14 cellular contexts compared by ENCODE assay signal in genomic region chr12:113170457-113170856, GRCh38. TPM values are rescaled to one million over a fixed set of nuclear protein-coding genes. Genes with fewer than 3 reads are reported as not detected.
DNase-seq lines count a peak whose midpoint lies in the region; ATAC-seq and TF ChIP-seq lines count a peak whose summit lies in the region.
"Had no signal": no experiment of that assay in that cellular context is flagged by ENCODE, and none has a peak within 500 bp of the region (broad histone marks: within the 10 kb centered on the region; RNA-seq: fewer than 3 reads in every experiment).

No MANE protein-coding gene starts in this region.

- peaks cover 0 to 45% (median 18%) of the 10 kb centered on the region in 11 experiments; a peak in 11 of 22 replicates for H4K20me1 ChIP-seq in BLaER1 treated with 17β-estradiol and CSF1 and Interleukin-3, amounts not matched to agents 10 nM and 100 nM
- H4K20me1 ChIP-seq in OCI-LY1 (ENCODE audit: insufficient read depth, low read length) = no peaks in the 10 kb centered on the region

- H3K27me3 Mint-ChIP-seq in activated B cell treated with CpG ODN at 0.5 μM for 24 hours = no peaks in the 10 kb centered on the region
- H3K27me3 Mint-ChIP-seq in stimulated activated memory B cell treated with anti-CD40 and anti-IgM and Interleukin-4, amounts not matched to agents 10 μg/mL and 1 μg/mL and 100 μg/mL, for 72 hours = no peaks in the 10 kb centered on the region
- H3K27me3 Mint-ChIP-seq: B cell, IgD-negative memory B cell had no signal

- peak overlapping the region in 6 of 11 experiments; percentile 70 to 88 (median 85); a peak in 9 of 22 replicates for H3K4me2 ChIP-seq in BLaER1 treated with 17β-estradiol and CSF1 and Interleukin-3, amounts not matched to agents 10 nM and 100 nM
- peak overlapping the region; percentile 45; the same call in 1 of the 2 replicates for H3K4me2 ChIP-seq in OCI-LY1 (ENCODE audit: low read length)

- H3K27ac ChIP-seq in BLaER1 treated with 17β-estradiol and CSF1 and Interleukin-3, amounts not matched to agents 10 nM and 100 nM = peak overlapping the region in 9 of 11 experiments; percentile 9 to 92 (median 71); a peak in 16 of 22 replicates
- peak overlapping the region; percentile 98 for H3K27ac ChIP-seq in OCI-LY1 (ENCODE audit: low read depth, low read length, poor library complexity, severe bottlenecking)

- DNase-seq in activated B cell treated with CpG ODN at 0.5 μM for 24 hours = no peak
- DNase-seq in G401 (ENCODE audit: low spot score) = no peak
- no peak for DNase-seq in NCI-H748 treated with DMSO at 0.1 percent for 48 hours (lab: John Stamatoyannopoulos, UW)
- DNase-seq in NCI-H446 treated with DMSO at 0.1 percent for 48 hours (lab: John Stamatoyannopoulos, UW) = no peak
- DNase-seq: CD8-positive, alpha-beta T cell; COR-L47; DND-41 had no signal

- TF ChIP-seq CTCF in OCI-LY1 (IDR thresholded peaks at IDR 0.05; ENCODE audit: low read length) (no peak), activated B cell treated with CpG ODN at 0.5 μM for 24 hours (IDR thresholded peaks at IDR 0.05) (no peak)

- CTCF ChIA-PET in activated B cell treated with CpG ODN at 0.5 μM for 24 hours (lab: Charles Lee) = interaction anchor here (1.1 kb wide), 1 partner anchor 122 kb away, joined by 3 read pairs; no protein-coding TSS in a partner anchor

- no peaks in the 10 kb centered on the region for H3K9me3 ChIP-seq in BLaER1 treated with 17β-estradiol and CSF1 and Interleukin-3, amounts not matched to agents 10 nM and 100 nM (replicated peaks in 1 of 11)
- H3K9me3 ChIP-seq in OCI-LY1 (ENCODE audit: low read length) = no peaks in the 10 kb centered on the region

- no peak for ATAC-seq in activated B cell treated with CpG ODN at 0.5 μM for 24 hours (ENCODE audit: low read depth)
- no peak for ATAC-seq in stimulated activated memory B cell treated with anti-CD40 and anti-IgM and Interleukin-4, amounts not matched to agents 10 μg/mL and 1 μg/mL and 100 μg/mL, for 72 hours
- ATAC-seq: CD8-positive, alpha-beta T cell had no signal

- intact Hi-C loops in activated B cell treated with CpG ODN at 0.5 μM for 24 hours (cut with micrococcal nuclease) = no loop called here

- no peaks in the 10 kb centered on the region for H3K9me3 Mint-ChIP-seq in activated B cell treated with CpG ODN at 0.5 μM for 24 hours
- H3K9me3 Mint-ChIP-seq in stimulated activated memory B cell treated with anti-CD40 and anti-IgM and Interleukin-4, amounts not matched to agents 10 μg/mL and 1 μg/mL and 100 μg/mL, for 72 hours = no peaks in the 10 kb centered on the region
- H3K9me3 Mint-ChIP-seq: CD14-positive monocyte; CD8-positive, alpha-beta T cell; IgD-negative memory B cell had no signal

- H3K4me1 ChIP-seq in BLaER1 treated with 17β-estradiol and CSF1 and Interleukin-3, amounts not matched to agents 10 nM and 100 nM = peaks cover 46 to 86% (median 65%) of the 10 kb centered on the region in 10 experiments
- peaks cover 88% of the 10 kb centered on the region for H3K4me1 ChIP-seq in OCI-LY1 (ENCODE audit: insufficient read depth, low read length, severe bottlenecking)

- peaks cover 77 to 100% (median 93%) of the 10 kb centered on the region in 11 experiments for H3K36me3 ChIP-seq in BLaER1 treated with 17β-estradiol and CSF1 and Interleukin-3, amounts not matched to agents 10 nM and 100 nM
- peaks cover 91% of the 10 kb centered on the region for H3K36me3 ChIP-seq in OCI-LY1 (ENCODE audit: insufficient read depth, low read length)

- H3K79me2 ChIP-seq in OCI-LY1 (ENCODE audit: insufficient read depth, low read length) = no peaks in the 10 kb centered on the region

- no peaks in the 10 kb centered on the region for H3F3A ChIP-seq in OCI-LY1 (ENCODE audit: insufficient read depth, low read length)

- peak overlapping the region; percentile 32 for H3K27ac Mint-ChIP-seq in activated B cell treated with CpG ODN at 0.5 μM for 24 hours
- peak overlapping the region; percentile 66 for H3K27ac Mint-ChIP-seq in stimulated activated memory B cell treated with anti-CD40 and anti-IgM and Interleukin-4, amounts not matched to agents 10 μg/mL and 1 μg/mL and 100 μg/mL, for 72 hours
- H3K27ac Mint-ChIP-seq: CD8-positive, alpha-beta T cell; IgD-negative memory B cell had no signal

- no peak overlapping the region for H3K4me3 Mint-ChIP-seq in activated B cell treated with CpG ODN at 0.5 μM for 24 hours
- no peak overlapping the region for H3K4me3 Mint-ChIP-seq in stimulated activated memory B cell treated with anti-CD40 and anti-IgM and Interleukin-4, amounts not matched to agents 10 μg/mL and 1 μg/mL and 100 μg/mL, for 72 hours
- H3K4me3 Mint-ChIP-seq: CD14-positive monocyte; CD8-positive, alpha-beta T cell; IgD-negative memory B cell had no signal

- H3K9me2 ChIP-seq in OCI-LY1 (ENCODE audit: low read depth, low read length) = no peaks in the 10 kb centered on the region

- in situ Hi-C loops in G401 (cut with HindIII; ENCODE audit: low sequenced_read_pairs) = loop anchor here (25.0 kb wide), 1 partner anchor 108 kb away; the partner anchor contains the start of gene DTX1

- no peak overlapping the region for H2AFZ ChIP-seq in OCI-LY1 (ENCODE audit: low read length)

- no peak overlapping the region for H3K4me3 ChIP-seq in BLaER1 treated with 17β-estradiol and CSF1 and Interleukin-3, amounts not matched to agents 10 nM and 100 nM
- no peak overlapping the region for H3K4me3 ChIP-seq in OCI-LY1 (ENCODE audit: low read depth, low read length, poor library complexity, severe bottlenecking)

- POLR2A ChIA-PET in activated B cell treated with CpG ODN at 0.5 μM for 24 hours (lab: Charles Lee) = interaction anchor here (0.8 to 2.2 kb wide), 3 partner anchors 14 to 122 kb away, joined by 3 to 8 read pairs (median 4); partner anchors contain the start of gene RASAL1

- no peaks in the 10 kb centered on the region for H3K27me3 ChIP-seq in BLaER1 treated with 17β-estradiol and CSF1 and Interleukin-3, amounts not matched to agents 10 nM and 100 nM
- H3K27me3 ChIP-seq in OCI-LY1 (ENCODE audit: insufficient read depth, low read length) = no peaks in the 10 kb centered on the region

- H3K9ac ChIP-seq in BLaER1 treated with 17β-estradiol and CSF1 and Interleukin-3, amounts not matched to agents 10 nM and 100 nM = peak overlapping the region in 6 of 11 experiments; percentile 35 to 78 (median 62); a peak in 8 of 22 replicates
- H3K9ac ChIP-seq in OCI-LY1 (ENCODE audit: low read length) = peak overlapping the region; percentile 80

- peaks cover 32% of the 10 kb centered on the region for H3K4me1 Mint-ChIP-seq in activated B cell treated with CpG ODN at 0.5 μM for 24 hours
- H3K4me1 Mint-ChIP-seq in stimulated activated memory B cell treated with anti-CD40 and anti-IgM and Interleukin-4, amounts not matched to agents 10 μg/mL and 1 μg/mL and 100 μg/mL, for 72 hours = peaks cover 19% of the 10 kb centered on the region
- H3K4me1 Mint-ChIP-seq: CD14-positive monocyte had no signal

- H3K36me3 Mint-ChIP-seq in activated B cell treated with CpG ODN at 0.5 μM for 24 hours (ENCODE audit: low read depth) = peaks cover 85% of the 10 kb centered on the region
- H3K36me3 Mint-ChIP-seq in stimulated activated memory B cell treated with anti-CD40 and anti-IgM and Interleukin-4, amounts not matched to agents 10 μg/mL and 1 μg/mL and 100 μg/mL, for 72 hours = peaks cover 86% of the 10 kb centered on the region

RNA-seq across cellular contexts. Expression of gene DDX54, which starts 14.8 kb away (rescaled TPM):
- 115 TPM in 2 replicates for total RNA-seq in activated B cell treated with CpG ODN at 0.5 μM for 24 hours
- 63.1 and 130 TPM in 2 replicates for total RNA-seq in G401 (2014; rRNA removed; shearing (Covaris generic))

RNA-seq across cellular contexts. Expression of gene RITA1, which starts 15.1 kb away (rescaled TPM):
- 15.5 and 18.2 TPM in 2 replicates for total RNA-seq in activated B cell treated with CpG ODN at 0.5 μM for 24 hours
- total RNA-seq in G401 (2014; rRNA removed; shearing (Covaris generic)) = 63.7 and 69.2 TPM in 2 replicates

RNA-seq across cellular contexts. Expression of gene CFAP73, which starts 20.9 kb away (rescaled TPM):
- 0.88 and 1.1 TPM in 2 replicates for total RNA-seq in activated B cell treated with CpG ODN at 0.5 μM for 24 hours
- not detected in 2 replicates for total RNA-seq in G401 (2014; rRNA removed; shearing (Covaris generic))
- total RNA-seq: H4 had no signal

RNA-seq across cellular contexts. Expression of gene RASAL1, which starts 34.9 kb away (rescaled TPM):
- 4.9 and 7.1 TPM in 2 replicates for total RNA-seq in activated B cell treated with CpG ODN at 0.5 μM for 24 hours
- 3.1 and 3.3 TPM in 2 replicates for total RNA-seq in G401 (2014; rRNA removed; shearing (Covaris generic))

RNA-seq across cellular contexts. Expression of gene TPCN1, which starts 50.8 kb away (rescaled TPM):
- total RNA-seq in activated B cell treated with CpG ODN at 0.5 μM for 24 hours = 107 and 126 TPM in 2 replicates
- total RNA-seq in G401 (2014; rRNA removed; shearing (Covaris generic)) = 6.9 and 14.3 TPM in 2 replicates
